Comparison of ENCODE assay signal across 20 cellular contexts in the genomic region with DNA sequence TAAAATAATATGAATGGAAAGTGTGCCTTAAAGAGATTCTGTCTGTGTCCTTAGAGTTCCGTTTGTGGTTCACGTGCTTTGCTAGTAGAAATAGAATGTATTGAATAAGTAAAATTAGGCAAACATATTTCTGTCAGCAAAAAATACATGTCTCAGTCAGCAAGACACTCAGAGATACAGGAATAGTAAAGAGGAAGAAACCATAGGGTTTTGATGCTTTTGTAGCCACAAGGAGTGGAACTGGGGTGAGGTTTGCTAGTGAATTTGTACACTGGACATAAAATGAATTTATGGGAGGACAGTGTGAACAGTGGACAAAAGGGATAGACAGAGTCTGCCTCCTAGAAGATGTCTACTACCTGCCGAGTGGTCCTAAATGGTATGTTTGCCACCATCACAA.
A peak's percentile ranks its signal among the peaks of the same experiment; 100 is the strongest.
DNase-seq lines count a peak whose midpoint lies in the region; ATAC-seq, FAIRE-seq and TF ChIP-seq lines count a peak whose summit lies in the region.
"Had no signal": no experiment of that assay in that cellular context is flagged by ENCODE, and none has a peak within 500 bp of the region (broad histone marks: within the 10 kb centered on the region; RNA-seq: fewer than 3 reads in every experiment).

No MANE protein-coding gene starts in this region.

- H2AFZ ChIP-seq in HepG2 (ENCODE audit: low read length) = no peak overlapping the region
- H2AFZ ChIP-seq: GM23248 had no signal

- no peak overlapping the region for H3K4me2 ChIP-seq in HepG2 (ENCODE audit: low read depth, low read length)

- DNase-seq in right lobe of liver (no peak), HepG2 (ENCODE audit: low spot score) (no peak), heart right ventricle (no peak), medulla oblongata (ENCODE audit: extremely low spot score) (peak; percentile 12), DMS 273 (lab: John Stamatoyannopoulos, UW; ENCODE audit: unreplicated experiment) (no peak), NCI-H69 (lab: John Stamatoyannopoulos, UW) (no peak), mucosa of descending colon (no peak)
- DNase-seq: ACHN; BE2C; C1 segment of cervical spinal cord; CD4-positive, CD25-positive, alpha-beta regulatory T cell; CD8-positive, alpha-beta memory T cell; COR-L47; GM23248 had no signal

- no peaks in the 10 kb centered on the region for H3K27me3 ChIP-seq in right lobe of liver
- peaks cover 0 to 4% of the 10 kb centered on the region in 2 experiments; a peak in 2 of 5 replicates for H3K27me3 ChIP-seq in HepG2 (ENCODE audit: control insufficient read depth in 1 of 2, insufficient read depth in 2 of 2, low read length in 2 of 2)
- no peaks in the 10 kb centered on the region for H3K27me3 ChIP-seq in heart right ventricle
- H3K27me3 ChIP-seq in subcutaneous abdominal adipose tissue (ENCODE audit: control insufficient read depth in 5 of 5, insufficient read depth in 4 of 5, low read length in 5 of 5) = no peaks in the 10 kb centered on the region
- H3K27me3 ChIP-seq: BE2C had no signal

- no peak for TF ChIP-seq CTCF in right lobe of liver (IDR thresholded peaks at IDR 0.05)
- no peak for TF ChIP-seq CTCF in HepG2 (CRISPR knock-in tag; IDR thresholded peaks at IDR 0.05)
- no peak for TF ChIP-seq CTCF in heart right ventricle (IDR thresholded peaks at IDR 0.05)
- no peak for TF ChIP-seq CTCF in mucosa of descending colon (IDR thresholded peaks at IDR 0.05)

- H3K79me2 ChIP-seq in HepG2 (ENCODE audit: insufficient read depth, low read length) = no peaks in the 10 kb centered on the region

- H4K20me1 ChIP-seq in HepG2 (ENCODE audit: insufficient read depth, low read length) = no peaks in the 10 kb centered on the region

- no peak for TF ChIP-seq RAD21 in HepG2 (CRISPR knock-in tag; IDR thresholded peaks at IDR 0.05)

- FAIRE-seq in HepG2 (lab: Jason Lieb, UNC) = no peak
- FAIRE-seq: A204.1, G401.6, GM12891, GM19239 had no signal

- H3K4me3 ChIP-seq in right lobe of liver = no peak overlapping the region
- H3K4me3 ChIP-seq in HepG2 (replicated peaks in 1 of 3; ENCODE audit: insufficient read depth in 1 of 3, low read depth in 2 of 3, low read length in 3 of 3) = no peak overlapping the region
- no peak overlapping the region for H3K4me3 ChIP-seq in heart right ventricle
- H3K4me3 ChIP-seq in subcutaneous abdominal adipose tissue (ENCODE audit: low read depth in 1 of 5, low read length in 5 of 5) = no peak overlapping the region
- no peak overlapping the region for H3K4me3 ChIP-seq in mucosa of descending colon
- H3K4me3 ChIP-seq: GM23248, HAP-1 had no signal

- no TSS peak for BruUV-seq in HepG2 (replicated peaks; lab: Mats Ljungman, UMichigan)

- peak in 3 of 4 donors; percentile 38 to 61 (median 41) for ATAC-seq in right lobe of liver
- no peak for ATAC-seq in HepG2
- ATAC-seq in heart right ventricle = peak in 5 of 8 donors; percentile 42 to 82 (median 48)
- no peak for ATAC-seq in mucosa of descending colon

- in situ Hi-C loops in HepG2 (cut with HindIII; ENCODE audit: extremely low pct_ligation_motif_present, low pct_unique_long_range_greater_than_20kb) = no loop called here

- H3K9ac ChIP-seq in HepG2 (ENCODE audit: insufficient read depth, low read depth, low read length) (no peak overlapping the region), subcutaneous abdominal adipose tissue (ENCODE audit: low read length in 5 of 5) (no peak overlapping the region)
- H3K9ac ChIP-seq: GM23248 had no signal

- H3K27ac ChIP-seq in right lobe of liver = no peak overlapping the region
- H3K27ac ChIP-seq in HepG2 (ENCODE audit: extremely low read length, insufficient read depth, low read length) = no peak overlapping the region
- peak overlapping the region in 1 of 10 donors; percentile 81 for H3K27ac ChIP-seq in heart right ventricle
- H3K27ac ChIP-seq in subcutaneous abdominal adipose tissue (ENCODE audit: low read depth, low read length) = peak overlapping the region; percentile 5
- H3K27ac ChIP-seq: GM23248 had no signal

- POLR2A ChIA-PET in HepG2 (lab: Yijun Ruan, JAX) = no interaction called here

- intact Hi-C loops in right lobe of liver (cut with DNase I) = no loop called here
- intact Hi-C loops in HepG2 (cut with micrococcal nuclease; ENCODE audit: unreplicated experiment) = no loop called here
- intact Hi-C loops in heart right ventricle (cut with DNase I) = no loop called here
- intact Hi-C loops in mucosa of descending colon (cut with DNase I, micrococcal nuclease) = no loop called here

- 47% methylated on average over 2 of the region's 3 CpGs for WGBS in right lobe of liver (ENCODE audit: insufficient coverage, low coverage, low lambda C conversion rate, missing lambda C conversion rate)
- WGBS in HepG2 (ENCODE audit: low lambda C conversion rate) = 24% methylated on average over 3 of the region's 3 CpGs
- WGBS in heart right ventricle, 2 donors = 92 to 98% methylated on average over 3 of the region's 3 CpGs

- TF ChIP-seq POLR2A in right lobe of liver (IDR thresholded peaks at IDR 0.05) = no peak
- no peak for TF ChIP-seq POLR2A in HepG2 (IDR thresholded peaks at IDR 0.05; ENCODE audit: insufficient read depth in 1 of 2, low read depth in 2 of 2, low read length in 2 of 2)

- H3K4me1 ChIP-seq in right lobe of liver (no peaks in the 10 kb centered on the region), HepG2 (ENCODE audit: insufficient read depth, low read length) (no peaks in the 10 kb centered on the region), heart right ventricle (peaks cover 0 to 21% (median 0%) of the 10 kb centered on the region in 9 donors), subcutaneous abdominal adipose tissue (ENCODE audit: control insufficient read depth in 5 of 5, insufficient read depth in 5 of 5, low read length in 5 of 5) (peaks cover 0 to 6% (median 0%) of the 10 kb centered on the region in 5 donors), mucosa of descending colon (ENCODE audit: low read depth) (no peaks in the 10 kb centered on the region)
- H3K4me1 ChIP-seq: BE2C, HAP-1 had no signal

- H3K9me3 ChIP-seq in right lobe of liver = no peaks in the 10 kb centered on the region
- no peaks in the 10 kb centered on the region for H3K9me3 ChIP-seq in HepG2 (ENCODE audit: low read length)
- peaks cover 0 to 6% (median 0%) of the 10 kb centered on the region in 11 donors for H3K9me3 ChIP-seq in heart right ventricle
- peaks cover 0 to 4% (median 0%) of the 10 kb centered on the region in 5 donors for H3K9me3 ChIP-seq in subcutaneous abdominal adipose tissue (ENCODE audit: control insufficient read depth in 5 of 5, low read length in 5 of 5)
- no peaks in the 10 kb centered on the region for H3K9me3 ChIP-seq in mucosa of descending colon
- H3K9me3 ChIP-seq: BE2C, HAP-1 had no signal

- no peaks in the 10 kb centered on the region for H3K36me3 ChIP-seq in right lobe of liver
- no peaks in the 10 kb centered on the region for H3K36me3 ChIP-seq in HepG2 (replicated peaks in 1 of 2; ENCODE audit: control insufficient read depth in 1 of 2, insufficient read depth in 2 of 2, low read length in 2 of 2)
- no peaks in the 10 kb centered on the region for H3K36me3 ChIP-seq in heart right ventricle
- H3K36me3 ChIP-seq in subcutaneous abdominal adipose tissue (ENCODE audit: control insufficient read depth in 5 of 5, insufficient read depth in 5 of 5, low read length in 5 of 5) = no peaks in the 10 kb centered on the region
- H3K36me3 ChIP-seq in mucosa of descending colon (ENCODE audit: low read depth) = no peaks in the 10 kb centered on the region
- H3K36me3 ChIP-seq: BE2C, HAP-1 had no signal

- TF ChIP-seq EP300 in HepG2 (IDR thresholded peaks at IDR 0.05; ENCODE audit: low read depth in 2 of 2, low read length in 2 of 2) (no peak), HepG2 (CRISPR knock-in tag; IDR thresholded peaks at IDR 0.05; ENCODE audit: borderline replicate concordance) (no peak)

- CTCF ChIA-PET in HepG2 (lab: Yijun Ruan, JAX; ENCODE audit: low intra/inter-chr PET ratio, low total read pairs) = no interaction called here

TF ChIP-seq in HepG2, 621 proteins besides CTCF, POLR2A, EP300 and RAD21 (continues in another document):
- TF ChIP-seq SIN3B (IDR thresholded peaks at IDR 0.05; ENCODE audit: low read length) (no peak), ZNF30 (CRISPR knock-in tag; IDR thresholded peaks at IDR 0.05) (no peak), ZBTB34 (CRISPR knock-in tag; IDR thresholded peaks at IDR 0.05) (no peak), ATM (IDR thresholded peaks at IDR 0.05; ENCODE audit: borderline replicate concordance) (no peak), ZNF18 (CRISPR knock-in tag; IDR thresholded peaks at IDR 0.05; ENCODE audit: insufficient replicate concordance) (no peak), ARNT2 (CRISPR knock-in tag; IDR thresholded peaks at IDR 0.05; ENCODE audit: low read depth) (no peak), THAP8 (CRISPR knock-in tag; IDR thresholded peaks at IDR 0.05; ENCODE audit: borderline replicate concordance) (no peak), MXD4 (CRISPR knock-in tag; IDR thresholded peaks at IDR 0.05) (no peak), ELF1 (CRISPR knock-in tag; IDR thresholded peaks at IDR 0.05) (no peak), RCOR2 (CRISPR knock-in tag; IDR thresholded peaks at IDR 0.05) (no peak)

Comparison
In these comparisons a context has a peak if more than half of its experiments do, and no peak if none do; other contexts are left out.
1. ATAC-seq: peak in right lobe of liver (3 of 4) and heart right ventricle (5 of 8); none in HepG2 (single experiment) and mucosa of descending colon (single experiment).